ENCODE assay signal across 8 cellular contexts in the genomic region with DNA sequence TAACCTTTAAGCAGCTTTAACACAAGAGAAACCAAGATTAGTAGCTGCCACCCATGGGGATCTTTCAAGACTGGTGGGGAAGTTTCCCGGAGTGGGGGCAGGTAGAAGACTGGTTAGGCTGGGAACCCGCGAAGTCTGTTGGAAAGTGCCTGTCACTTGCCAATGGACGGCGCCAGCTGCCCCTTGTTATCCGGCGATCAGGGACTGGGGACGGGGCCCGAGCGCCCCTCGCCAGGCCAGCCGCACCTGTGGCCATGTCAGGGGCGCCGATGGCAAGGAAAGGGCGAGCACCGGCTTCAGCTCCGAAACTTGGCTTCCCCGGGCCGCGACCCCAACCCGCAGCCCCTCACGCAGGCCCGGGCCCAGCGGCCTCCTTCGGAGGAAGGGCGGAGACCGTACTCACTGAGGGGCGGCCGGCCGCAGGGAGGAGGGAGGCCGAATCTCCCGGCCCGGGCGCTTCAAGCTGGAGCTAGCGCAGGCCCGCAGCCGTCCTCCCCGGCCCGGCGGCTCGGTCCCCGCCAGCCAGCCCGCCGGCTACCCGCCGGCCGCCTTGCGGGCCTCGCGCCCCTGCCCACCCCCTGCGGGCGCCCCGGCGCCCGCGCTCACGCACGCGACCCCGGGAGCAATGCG. TPM values are rescaled to one million over a fixed set of nuclear protein-coding genes. Genes with fewer than 3 reads are reported as not detected.
DNase-seq lines count a peak whose midpoint lies in the region; ATAC-seq, FAIRE-seq and TF ChIP-seq lines count a peak whose summit lies in the region.

No MANE protein-coding gene starts in this region.

- H3K27me3 ChIP-seq in BJ (ENCODE audit: control insufficient read depth, insufficient read depth, low read length), result no peaks in the 10 kb centered on the region
- no peaks in the 10 kb centered on the region for H3K27me3 ChIP-seq in effector memory CD4-positive, alpha-beta T cell (replicated peaks; ENCODE audit: control insufficient read depth, insufficient read depth, low read length, poor library complexity, severe bottlenecking)

- no peaks in the 10 kb centered on the region for H3K9me3 Mint-ChIP-seq in stimulated activated naive CD8-positive, alpha-beta T cell treated with anti-CD3 and anti-CD28 coated beads, Interleukin-15, Interleukin-2, amounts not matched to agents 100 ng/mL and 50 ng/mL, for 24 hours

- H3K4me3 ChIP-seq in BJ (ENCODE audit: low read depth, low read length), result peak overlapping the region; percentile 92
- H3K4me3 ChIP-seq in effector memory CD4-positive, alpha-beta T cell (ENCODE audit: insufficient read depth, low read depth, low read length, poor library complexity, severe bottlenecking), result peak overlapping the region; percentile 85

- H3K27me3 Mint-ChIP-seq in stimulated activated naive CD8-positive, alpha-beta T cell treated with anti-CD3 and anti-CD28 coated beads, Interleukin-15, Interleukin-2, amounts not matched to agents 100 ng/mL and 50 ng/mL, for 24 hours, result no peaks in the 10 kb centered on the region

- H3K4me1 Mint-ChIP-seq in stimulated activated naive CD8-positive, alpha-beta T cell treated with anti-CD3 and anti-CD28 coated beads, Interleukin-15, Interleukin-2, amounts not matched to agents 100 ng/mL and 50 ng/mL, for 24 hours (ENCODE audit: low read depth), result peaks cover 70% of the 10 kb centered on the region

- no peaks in the 10 kb centered on the region for H3K9me3 ChIP-seq in effector memory CD4-positive, alpha-beta T cell (ENCODE audit: control insufficient read depth, low read length)

- DNase-seq in BJ (ENCODE audit: low read depth), result no peak
- peak; percentile 37 for DNase-seq in HPDE6-E6E7 (ENCODE audit: extremely low spot score)
- DNase-seq in activated CD4-positive, alpha-beta T cell treated with anti-CD3 and anti-CD28 coated beads for 48 hours, result peak; percentile 37
- peak in 1 of 3 donors; percentile 6 for DNase-seq in effector memory CD4-positive, alpha-beta T cell
- peak; percentile 13 for DNase-seq in medulla oblongata (ENCODE audit: extremely low spot score)
- no peak for DNase-seq in HTR-8/SVneo (ENCODE audit: insufficient read length, low spot score)

- TF ChIP-seq CTCF in BJ (IDR thresholded peaks at IDR 0.05; ENCODE audit: insufficient read depth, low read depth, low read length), result no peak

- peak overlapping the region; percentile 90 for H3K4me3 Mint-ChIP-seq in stimulated activated naive CD8-positive, alpha-beta T cell treated with anti-CD3 and anti-CD28 coated beads, Interleukin-15, Interleukin-2, amounts not matched to agents 100 ng/mL and 50 ng/mL, for 24 hours

- CTCF ChIA-PET in BJ (lab: Yijun Ruan, JAX), result interaction anchor here (0.7 kb wide), 1 partner anchor 30 kb away, joined by 3 read pairs; no protein-coding TSS in a partner anchor

- FAIRE-seq in HTR-8/SVneo (lab: Jason Lieb, UNC), result no peak

- peak; percentile 12 for ATAC-seq in GM19035 (IDR thresholded peaks at IDR 0.05; ENCODE audit: unreplicated experiment)

- H3K27ac ChIP-seq in effector memory CD4-positive, alpha-beta T cell (ENCODE audit: insufficient read depth, low read length, poor library complexity, severe bottlenecking), result peak overlapping the region; percentile 90

- H3K27ac Mint-ChIP-seq in stimulated activated naive CD8-positive, alpha-beta T cell treated with anti-CD3 and anti-CD28 coated beads, Interleukin-15, Interleukin-2, amounts not matched to agents 100 ng/mL and 50 ng/mL, for 24 hours, result peak overlapping the region; percentile 89

- peaks cover 43% of the 10 kb centered on the region for H3K36me3 Mint-ChIP-seq in stimulated activated naive CD8-positive, alpha-beta T cell treated with anti-CD3 and anti-CD28 coated beads, Interleukin-15, Interleukin-2, amounts not matched to agents 100 ng/mL and 50 ng/mL, for 24 hours (ENCODE audit: low read depth)

- peaks cover 22% of the 10 kb centered on the region for H3K4me1 ChIP-seq in effector memory CD4-positive, alpha-beta T cell (ENCODE audit: control insufficient read depth, insufficient read depth, low read length, poor library complexity, severe bottlenecking)

- POLR2A ChIA-PET in BJ (lab: Charles Lee), result no interaction called here

- H3K36me3 ChIP-seq in BJ (ENCODE audit: control insufficient read depth, insufficient read depth, low read length), result peaks cover 2% of the 10 kb centered on the region; the same call in 1 of the 2 replicates
- peaks cover 2% of the 10 kb centered on the region for H3K36me3 ChIP-seq in effector memory CD4-positive, alpha-beta T cell (ENCODE audit: control insufficient read depth, insufficient read depth, low read length)

RNA-seq across cellular contexts. Expression of gene EIF4ENIF1, which starts 0.5 kb away (rescaled TPM):
- polyA plus RNA-seq in BJ (2011; rRNA removed), result 16.9 and 20.4 TPM in 2 replicates
- 18.9 and 27.2 TPM in 2 replicates for polyA minus RNA-seq in BJ (2011; rRNA and poly(A)+ RNA removed)

RNA-seq across cellular contexts. Expression of gene SFI1, which starts 7.2 kb away (rescaled TPM):
- 5.0 and 7.1 TPM in 2 replicates for polyA plus RNA-seq in BJ (2011; rRNA removed)
- polyA minus RNA-seq in BJ (2011; rRNA and poly(A)+ RNA removed), result 8.3 and 12.1 TPM in 2 replicates

Comparison
In these comparisons a context has a peak if more than half of its experiments do, and no peak if none do; other contexts are left out.
1. DNase-seq: peak in HPDE6-E6E7 (single experiment), activated CD4-positive, alpha-beta T cell treated with anti-CD3 and anti-CD28 coated beads for 48 hours (single experiment) and medulla oblongata (single experiment); none in BJ (single experiment) and HTR-8/SVneo (single experiment).